Comparison of ENCODE assay signal across 1 cellular context in genomic region chr5:147055850-147056523, GRCh38.
TF ChIP-seq lines count a peak whose summit lies in the region.

No MANE protein-coding gene starts in this region.

TF ChIP-seq in SK-N-SH treated with all-trans-retinoic acid at 6 μM for 48 hours, 23 proteins besides CTCF, POLR2A, EP300 and RAD21:
- TF ChIP-seq TSHZ2 (CRISPR knock-in tag; IDR thresholded peaks at IDR 0.05), result no peak
- no peak for TF ChIP-seq SNAI2 (CRISPR knock-in tag; IDR thresholded peaks at IDR 0.05)
- TF ChIP-seq ZNF70 (CRISPR knock-in tag; IDR thresholded peaks at IDR 0.05), result no peak
- TF ChIP-seq ZFP3 (CRISPR knock-in tag; IDR thresholded peaks at IDR 0.05), result no peak
- no peak for TF ChIP-seq PPARA (CRISPR knock-in tag; IDR thresholded peaks at IDR 0.05; ENCODE audit: borderline replicate concordance)
- TF ChIP-seq ZNF8 (CRISPR knock-in tag; IDR thresholded peaks at IDR 0.05), result no peak
- no peak for TF ChIP-seq ESRRG (CRISPR knock-in tag; IDR thresholded peaks at IDR 0.05)
- TF ChIP-seq POU6F1 (CRISPR knock-in tag; IDR thresholded peaks at IDR 0.05; ENCODE audit: borderline replicate concordance, low read depth), result no peak
- no peak for TF ChIP-seq ZNF565 (CRISPR knock-in tag; conservative IDR thresholded peaks at IDR 0.05; ENCODE audit: low read depth)
- TF ChIP-seq OSR1 (CRISPR knock-in tag; IDR thresholded peaks at IDR 0.05), result no peak
- TF ChIP-seq TOX (CRISPR knock-in tag; IDR thresholded peaks at IDR 0.05; ENCODE audit: borderline replicate concordance), result no peak
- no peak for TF ChIP-seq BACH2 (CRISPR knock-in tag; IDR thresholded peaks at IDR 0.05; ENCODE audit: borderline replicate concordance)
- TF ChIP-seq ZC3H10 (CRISPR knock-in tag; IDR thresholded peaks at IDR 0.05), result no peak
- no peak for TF ChIP-seq CSDC2 (CRISPR knock-in tag; IDR thresholded peaks at IDR 0.05)
- TF ChIP-seq ARNTL (CRISPR knock-in tag; IDR thresholded peaks at IDR 0.05; ENCODE audit: borderline replicate concordance, low read depth), result no peak
- TF ChIP-seq PATZ1 (CRISPR knock-in tag; IDR thresholded peaks at IDR 0.05; ENCODE audit: borderline replicate concordance), result no peak
